ENCODE assay signal across 1 cellular context in the genomic region with DNA sequence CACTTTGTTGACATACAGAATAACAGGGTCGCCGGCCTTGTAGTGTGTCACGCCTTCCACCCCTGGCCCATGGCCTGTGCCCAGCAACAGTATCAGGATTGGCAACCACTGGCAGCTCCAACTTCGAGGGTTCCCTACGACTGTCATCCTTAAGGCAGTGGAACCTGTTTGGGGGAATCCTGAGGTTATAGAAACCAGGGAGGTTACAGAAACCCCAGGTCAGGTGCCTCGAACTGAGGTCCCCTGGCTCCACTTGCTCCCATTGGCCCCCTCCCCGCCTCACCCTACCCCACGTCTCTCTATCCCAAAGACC.
A peak's percentile ranks its signal among the peaks of the same experiment; 100 is the strongest.
TF ChIP-seq lines count a peak whose summit lies in the region.

No MANE protein-coding gene starts in this region.

TF ChIP-seq in K562, 482 proteins besides CTCF, POLR2A, EP300 and RAD21:
- TF ChIP-seq, protein P1, sequence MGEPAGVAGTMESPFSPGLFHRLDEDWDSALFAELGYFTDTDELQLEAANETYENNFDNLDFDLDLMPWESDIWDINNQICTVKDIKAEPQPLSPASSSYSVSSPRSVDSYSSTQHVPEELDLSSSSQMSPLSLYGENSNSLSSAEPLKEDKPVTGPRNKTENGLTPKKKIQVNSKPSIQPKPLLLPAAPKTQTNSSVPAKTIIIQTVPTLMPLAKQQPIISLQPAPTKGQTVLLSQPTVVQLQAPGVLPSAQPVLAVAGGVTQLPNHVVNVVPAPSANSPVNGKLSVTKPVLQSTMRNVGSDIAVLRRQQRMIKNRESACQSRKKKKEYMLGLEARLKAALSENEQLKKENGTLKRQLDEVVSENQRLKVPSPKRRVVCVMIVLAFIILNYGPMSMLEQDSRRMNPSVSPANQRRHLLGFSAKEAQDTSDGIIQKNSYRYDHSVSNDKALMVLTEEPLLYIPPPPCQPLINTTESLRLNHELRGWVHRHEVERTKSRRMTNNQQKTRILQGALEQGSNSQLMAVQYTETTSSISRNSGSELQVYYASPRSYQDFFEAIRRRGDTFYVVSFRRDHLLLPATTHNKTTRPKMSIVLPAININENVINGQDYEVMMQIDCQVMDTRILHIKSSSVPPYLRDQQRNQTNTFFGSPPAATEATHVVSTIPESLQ (CRISPR knock-in tag; IDR thresholded peaks at IDR 0.05), result 0 out of 2 replicates have a peak, but pooled peaks have one; percentile 54
- TF ChIP-seq EWSR1 (IDR thresholded peaks at IDR 0.05; ENCODE audit: borderline replicate concordance, low read depth, partially characterized antibody), result no peak
- TF ChIP-seq, protein P2, sequence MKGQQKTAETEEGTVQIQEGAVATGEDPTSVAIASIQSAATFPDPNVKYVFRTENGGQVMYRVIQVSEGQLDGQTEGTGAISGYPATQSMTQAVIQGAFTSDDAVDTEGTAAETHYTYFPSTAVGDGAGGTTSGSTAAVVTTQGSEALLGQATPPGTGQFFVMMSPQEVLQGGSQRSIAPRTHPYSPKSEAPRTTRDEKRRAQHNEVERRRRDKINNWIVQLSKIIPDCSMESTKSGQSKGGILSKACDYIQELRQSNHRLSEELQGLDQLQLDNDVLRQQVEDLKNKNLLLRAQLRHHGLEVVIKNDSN (CRISPR knock-in tag; IDR thresholded peaks at IDR 0.05), result 0 out of 2 replicates have a peak, but pooled peaks have one; percentile 11
TF ChIP-seq in K562: peak in this region for 2.
